In genomic region chr3:23094890-23095462, GRCh38 we compare ENCODE assay signal across 10 cellular contexts.
DNase-seq lines count a peak whose midpoint lies in the region; TF ChIP-seq lines count a peak whose summit lies in the region.
"Had no signal": no experiment of that assay in that cellular context is flagged by ENCODE, and none has a peak within 500 bp of the region (broad histone marks: within the 10 kb centered on the region; RNA-seq: fewer than 3 reads in every experiment).

No MANE protein-coding gene starts in this region.

- H3K27ac ChIP-seq in liver (ENCODE audit: low read depth in 1 of 2, low read length in 2 of 2), result no peak overlapping the region
- H3K27ac ChIP-seq: ovary had no signal

- no peaks in the 10 kb centered on the region for H3K9me3 ChIP-seq in liver (ENCODE audit: control insufficient read depth in 4 of 4, low read length in 3 of 4)
- H3K9me3 ChIP-seq: ovary had no signal

- DNase-seq in Daoy (ENCODE audit: low read depth) (peak; percentile 58), M059J (ENCODE audit: low read depth) (peak; percentile 68), astrocyte of the hippocampus (ENCODE audit: low read depth, low spot score) (peak; percentile 73), dedifferentiated amniotic fluid mesenchymal stem cell (ENCODE audit: extremely low spot score) (no peak), NCI-H1092 (lab: John Stamatoyannopoulos, UW) (no peak), anterior cingulate cortex (lab: John Stamatoyannopoulos, UW) (no peak)
- DNase-seq in activated naive CD8-positive, alpha-beta T cell treated with anti-CD3 and anti-CD28 coated beads for 36 hours, result no peak
- DNase-seq: cerebellar nuclear complex, ovary had no signal

- H3K27me3 ChIP-seq in liver (ENCODE audit: control insufficient read depth in 4 of 4, insufficient read depth in 4 of 4, low read length in 3 of 4), result no peaks in the 10 kb centered on the region
- H3K27me3 ChIP-seq: ovary had no signal

- no peak overlapping the region for H3K4me3 Mint-ChIP-seq in activated naive CD8-positive, alpha-beta T cell treated with anti-CD3 and anti-CD28 coated beads for 36 hours

- no peak for TF ChIP-seq RAD21 in liver (IDR thresholded peaks at IDR 0.05)

- H3K4me1 Mint-ChIP-seq in activated naive CD8-positive, alpha-beta T cell treated with anti-CD3 and anti-CD28 coated beads for 36 hours, result no peaks in the 10 kb centered on the region

- WGBS in liver, result 94% methylated on average over 4 of the region's 4 CpGs

- no peaks in the 10 kb centered on the region for H3K4me1 ChIP-seq in liver (ENCODE audit: control insufficient read depth in 4 of 4, insufficient read depth in 4 of 4, low read length in 3 of 4)

- no peak overlapping the region for H3K4me3 ChIP-seq in liver (ENCODE audit: low read depth in 1 of 3, low read length in 3 of 3)
- H3K4me3 ChIP-seq: ovary had no signal

- H3K27me3 Mint-ChIP-seq in activated naive CD8-positive, alpha-beta T cell treated with anti-CD3 and anti-CD28 coated beads for 36 hours, result no peaks in the 10 kb centered on the region

- H3K9me3 Mint-ChIP-seq in activated naive CD8-positive, alpha-beta T cell treated with anti-CD3 and anti-CD28 coated beads for 36 hours, result no peaks in the 10 kb centered on the region

- H3K9ac ChIP-seq in liver (ENCODE audit: low read depth in 1 of 2, low read length in 2 of 2), result no peak overlapping the region

- TF ChIP-seq CTCF in liver (IDR thresholded peaks at IDR 0.05; ENCODE audit: low read depth, low read length, missing input control), result no peak

- no peaks in the 10 kb centered on the region for H3K36me3 Mint-ChIP-seq in activated naive CD8-positive, alpha-beta T cell treated with anti-CD3 and anti-CD28 coated beads for 36 hours

- no peak overlapping the region for H3K27ac Mint-ChIP-seq in activated naive CD8-positive, alpha-beta T cell treated with anti-CD3 and anti-CD28 coated beads for 36 hours

- H3K36me3 ChIP-seq in liver (ENCODE audit: control insufficient read depth in 4 of 4, insufficient read depth in 3 of 4, low read depth in 1 of 4, low read length in 3 of 4), result no peaks in the 10 kb centered on the region
- H3K36me3 ChIP-seq: ovary had no signal

TF ChIP-seq in liver, 16 proteins besides CTCF, POLR2A, EP300 and RAD21:
- TF ChIP-seq TAF1 (conservative IDR thresholded peaks at IDR 0.05) (no peak), FOXA2 (IDR thresholded peaks at IDR 0.05) (peak; percentile 50), SP1 (IDR thresholded peaks at IDR 0.05) (no peak), RXRA (IDR thresholded peaks at IDR 0.05) (no peak), MAX (IDR thresholded peaks at IDR 0.05) (no peak), FOXA1 (IDR thresholded peaks at IDR 0.05) (no peak), HNF4G (IDR thresholded peaks at IDR 0.05) (no peak), JUND (IDR thresholded peaks at IDR 0.05) (peak; percentile 58)

Comparison
In these comparisons a context has a peak if more than half of its experiments do, and no peak if none do; other contexts are left out.
1. DNase-seq: peak in Daoy (single experiment), M059J (single experiment) and astrocyte of the hippocampus (single experiment); none in dedifferentiated amniotic fluid mesenchymal stem cell (single experiment), NCI-H1092 (single experiment), anterior cingulate cortex (0 of 58) and activated naive CD8-positive, alpha-beta T cell treated with anti-CD3 and anti-CD28 coated beads for 36 hours (single experiment).